ENCODE assay signal across 24 cellular contexts in genomic region chr7:110623436-110623835, GRCh38.
"Had no signal": no experiment of that assay in that cellular context is flagged by ENCODE, and none has a peak within 500 bp of the region (broad histone marks: within the 10 kb centered on the region; RNA-seq: fewer than 3 reads in every experiment).

No MANE protein-coding gene starts in this region.

- H3K27ac ChIP-seq: coronary artery, esophagus squamous epithelium, heart left ventricle, hepatocyte, prostate gland, sigmoid colon, stomach, thyroid gland, vagina had no signal

- H3K36me3 ChIP-seq: esophagus squamous epithelium, heart left ventricle, prostate gland, sigmoid colon, stomach, thyroid gland, vagina had no signal

- DNase-seq: dermis blood vessel endothelial cell; effector memory CD4-positive, alpha-beta T cell; erythroblast; esophagus squamous epithelium; heart left ventricle; kidney; mesenchymal stem cell; midbrain; naive thymus-derived CD4-positive, alpha-beta T cell; right cardiac atrium; sigmoid colon; stimulated activated CD4-positive, alpha-beta T cell treated with anti-CD3 and anti-CD28 coated beads, Interleukin-2, amount 100 ng/mL, for 24 hours; stimulated activated CD8-positive, alpha-beta memory T cell treated with anti-CD3 and anti-CD28 coated beads, Interleukin-4, amount 100 ng/mL, for 48 hours; stimulated activated naive CD4-positive, alpha-beta T cell treated with Interleukin-2 at 50 U/mL for 16 hours; stomach; thyroid gland; trophoblast cell had no signal

- H3K9me3 ChIP-seq: esophagus squamous epithelium, heart left ventricle, prostate gland, sigmoid colon, stomach, thyroid gland, vagina had no signal

- H3K27me3 ChIP-seq: esophagus squamous epithelium, heart left ventricle, hepatocyte, sigmoid colon, stomach, thyroid gland, vagina had no signal

- H3K4me3 Mint-ChIP-seq: naive thymus-derived CD4-positive, alpha-beta T cell; nephron had no signal

- H3K4me3 ChIP-seq: coronary artery, esophagus squamous epithelium, heart left ventricle, hepatocyte, lung, prostate gland, sigmoid colon, stomach, thyroid gland, vagina had no signal

- H3K27ac Mint-ChIP-seq: naive thymus-derived CD4-positive, alpha-beta T cell; nephron had no signal

- H3K9me3 Mint-ChIP-seq: nephron had no signal

- H3K4me2 ChIP-seq: hepatocyte had no signal

- H3K4me1 ChIP-seq: esophagus squamous epithelium, heart left ventricle, prostate gland, sigmoid colon, stomach, thyroid gland, vagina had no signal

- H3K79me2 ChIP-seq: hepatocyte had no signal

- H3K36me3 Mint-ChIP-seq: naive thymus-derived CD4-positive, alpha-beta T cell had no signal

- ATAC-seq: heart left ventricle; left lobe of liver; naive thymus-derived CD4-positive, alpha-beta T cell; right cardiac atrium had no signal

- H3K4me1 Mint-ChIP-seq: naive thymus-derived CD4-positive, alpha-beta T cell; nephron had no signal
